ENCODE assay signal across 1 cellular context in the genomic region with DNA sequence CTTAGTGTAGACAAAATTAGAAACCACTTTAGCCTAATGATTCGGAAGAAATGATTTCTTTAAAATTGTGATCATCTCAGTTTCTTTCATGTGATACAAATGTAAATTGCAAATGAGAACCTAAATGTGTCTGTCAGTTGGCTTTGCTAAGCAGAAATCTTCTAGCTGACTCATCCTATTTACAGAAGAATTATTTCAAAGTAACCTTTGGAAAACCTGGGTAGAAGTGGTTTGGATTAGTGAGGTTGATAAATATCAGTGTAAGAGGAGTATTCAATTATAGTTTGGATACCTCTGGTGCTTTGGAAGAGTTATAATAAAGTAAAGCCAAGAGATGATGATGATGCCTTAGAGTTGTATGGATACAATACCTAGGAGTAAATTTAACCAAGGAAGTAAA.
TF ChIP-seq lines count a peak whose summit lies in the region.

No MANE protein-coding gene starts in this region.

TF ChIP-seq in GM23338, 12 proteins besides CTCF, POLR2A, EP300 and RAD21 (continued from another document):
- TF ChIP-seq, protein P1, sequence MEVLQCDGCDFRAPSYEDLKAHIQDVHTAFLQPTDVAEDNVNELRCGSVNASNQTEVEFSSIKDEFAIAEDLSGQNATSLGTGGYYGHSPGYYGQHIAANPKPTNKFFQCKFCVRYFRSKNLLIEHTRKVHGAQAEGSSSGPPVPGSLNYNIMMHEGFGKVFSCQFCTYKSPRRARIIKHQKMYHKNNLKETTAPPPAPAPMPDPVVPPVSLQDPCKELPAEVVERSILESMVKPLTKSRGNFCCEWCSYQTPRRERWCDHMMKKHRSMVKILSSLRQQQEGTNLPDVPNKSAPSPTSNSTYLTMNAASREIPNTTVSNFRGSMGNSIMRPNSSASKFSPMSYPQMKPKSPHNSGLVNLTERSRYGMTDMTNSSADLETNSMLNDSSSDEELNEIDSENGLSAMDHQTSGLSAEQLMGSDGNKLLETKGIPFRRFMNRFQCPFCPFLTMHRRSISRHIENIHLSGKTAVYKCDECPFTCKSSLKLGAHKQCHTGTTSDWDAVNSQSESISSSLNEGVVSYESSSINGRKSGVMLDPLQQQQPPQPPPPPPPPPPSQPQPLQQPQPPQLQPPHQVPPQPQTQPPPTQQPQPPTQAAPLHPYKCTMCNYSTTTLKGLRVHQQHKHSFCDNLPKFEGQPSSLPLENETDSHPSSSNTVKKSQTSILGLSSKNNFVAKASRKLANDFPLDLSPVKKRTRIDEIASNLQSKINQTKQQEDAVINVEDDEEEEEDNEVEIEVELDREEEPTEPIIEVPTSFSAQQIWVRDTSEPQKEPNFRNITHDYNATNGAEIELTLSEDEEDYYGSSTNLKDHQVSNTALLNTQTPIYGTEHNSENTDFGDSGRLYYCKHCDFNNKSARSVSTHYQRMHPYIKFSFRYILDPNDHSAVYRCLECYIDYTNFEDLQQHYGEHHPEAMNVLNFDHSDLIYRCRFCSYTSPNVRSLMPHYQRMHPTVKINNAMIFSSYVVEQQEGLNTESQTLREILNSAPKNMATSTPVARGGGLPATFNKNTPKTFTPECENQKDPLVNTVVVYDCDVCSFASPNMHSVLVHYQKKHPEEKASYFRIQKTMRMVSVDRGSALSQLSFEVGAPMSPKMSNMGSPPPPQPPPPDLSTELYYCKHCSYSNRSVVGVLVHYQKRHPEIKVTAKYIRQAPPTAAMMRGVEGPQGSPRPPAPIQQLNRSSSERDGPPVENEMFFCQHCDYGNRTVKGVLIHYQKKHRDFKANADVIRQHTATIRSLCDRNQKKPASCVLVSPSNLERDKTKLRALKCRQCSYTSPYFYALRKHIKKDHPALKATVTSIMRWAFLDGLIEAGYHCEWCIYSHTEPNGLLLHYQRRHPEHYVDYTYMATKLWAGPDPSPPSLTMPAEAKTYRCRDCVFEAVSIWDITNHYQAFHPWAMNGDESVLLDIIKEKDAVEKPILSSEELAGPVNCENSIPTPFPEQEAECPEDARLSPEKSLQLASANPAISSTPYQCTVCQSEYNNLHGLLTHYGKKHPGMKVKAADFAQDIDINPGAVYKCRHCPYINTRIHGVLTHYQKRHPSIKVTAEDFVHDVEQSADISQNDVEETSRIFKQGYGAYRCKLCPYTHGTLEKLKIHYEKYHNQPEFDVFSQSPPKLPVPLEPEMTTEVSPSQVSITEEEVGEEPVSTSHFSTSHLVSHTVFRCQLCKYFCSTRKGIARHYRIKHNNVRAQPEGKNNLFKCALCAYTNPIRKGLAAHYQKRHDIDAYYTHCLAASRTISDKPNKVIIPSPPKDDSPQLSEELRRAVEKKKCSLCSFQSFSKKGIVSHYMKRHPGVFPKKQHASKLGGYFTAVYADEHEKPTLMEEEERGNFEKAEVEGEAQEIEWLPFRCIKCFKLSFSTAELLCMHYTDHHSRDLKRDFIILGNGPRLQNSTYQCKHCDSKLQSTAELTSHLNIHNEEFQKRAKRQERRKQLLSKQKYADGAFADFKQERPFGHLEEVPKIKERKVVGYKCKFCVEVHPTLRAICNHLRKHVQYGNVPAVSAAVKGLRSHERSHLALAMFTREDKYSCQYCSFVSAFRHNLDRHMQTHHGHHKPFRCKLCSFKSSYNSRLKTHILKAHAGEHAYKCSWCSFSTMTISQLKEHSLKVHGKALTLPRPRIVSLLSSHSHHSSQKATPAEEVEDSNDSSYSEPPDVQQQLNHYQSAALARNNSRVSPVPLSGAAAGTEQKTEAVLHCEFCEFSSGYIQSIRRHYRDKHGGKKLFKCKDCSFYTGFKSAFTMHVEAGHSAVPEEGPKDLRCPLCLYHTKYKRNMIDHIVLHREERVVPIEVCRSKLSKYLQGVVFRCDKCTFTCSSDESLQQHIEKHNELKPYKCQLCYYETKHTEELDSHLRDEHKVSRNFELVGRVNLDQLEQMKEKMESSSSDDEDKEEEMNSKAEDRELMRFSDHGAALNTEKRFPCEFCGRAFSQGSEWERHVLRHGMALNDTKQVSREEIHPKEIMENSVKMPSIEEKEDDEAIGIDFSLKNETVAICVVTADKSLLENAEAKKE (CRISPR knock-in tag; IDR thresholded peaks at IDR 0.05): no peak
- no peak for TF ChIP-seq ZNF114 (CRISPR knock-in tag; IDR thresholded peaks at IDR 0.05)
- no peak for TF ChIP-seq JUNB (IDR thresholded peaks at IDR 0.05; ENCODE audit: unreplicated experiment)
